In genomic region chr16:1958715-1959268, GRCh38 we compare ENCODE assay signal across 1 cellular context.
TF ChIP-seq lines count a peak whose summit lies in the region.

No MANE protein-coding gene starts in this region.

TF ChIP-seq in GM23338, 12 proteins besides CTCF, POLR2A, EP300 and RAD21 (continued from another document):
- TF ChIP-seq REST (IDR thresholded peaks at IDR 0.05; ENCODE audit: unreplicated experiment) (no peak), POLR2AphosphoS5 (IDR thresholded peaks at IDR 0.05; ENCODE audit: low read depth) (no peak), CREB1 (CRISPR knock-in tag; IDR thresholded peaks at IDR 0.05; ENCODE audit: low read depth) (no peak), ZNF114 (CRISPR knock-in tag; IDR thresholded peaks at IDR 0.05) (no peak), NANOG (IDR thresholded peaks at IDR 0.05; ENCODE audit: borderline replicate concordance) (no peak), STAT1 (IDR thresholded peaks at IDR 0.05; ENCODE audit: unreplicated experiment) (no peak)
